In the genomic region with DNA sequence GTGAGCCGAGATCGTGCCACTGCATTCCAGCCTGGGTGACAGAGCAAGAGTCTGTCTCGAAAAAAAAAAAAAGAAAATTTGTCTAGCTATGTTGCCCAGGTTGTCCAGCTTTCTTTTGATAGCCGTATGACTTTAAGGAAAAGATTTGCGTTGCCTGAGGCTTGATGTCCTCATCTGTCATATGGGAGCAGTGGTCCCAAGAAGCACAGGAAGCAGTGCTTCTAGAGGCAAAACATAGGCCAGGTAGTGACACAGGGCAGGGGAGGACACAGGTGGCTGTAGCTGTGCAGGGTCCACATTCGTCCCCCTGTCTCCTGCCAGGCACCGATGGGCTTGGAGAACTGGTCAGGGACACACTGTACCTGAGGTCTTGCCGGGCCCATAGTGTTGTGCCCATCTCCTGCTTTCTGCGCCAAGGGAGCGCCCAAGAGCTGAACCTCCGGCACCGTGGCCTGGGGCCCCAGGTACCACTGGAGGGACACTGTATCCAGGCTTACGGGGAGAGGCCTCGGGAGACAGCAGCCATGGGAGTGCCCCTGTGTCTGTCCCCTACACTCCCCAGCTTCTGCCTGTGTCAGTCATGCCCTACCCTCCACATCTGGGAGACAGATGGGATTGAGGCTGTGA, we compare ENCODE assay signal across 28 cellular contexts. TPM values are rescaled to one million over a fixed set of nuclear protein-coding genes. Genes with fewer than 3 reads are reported as not detected.
"Had no signal": no experiment of that assay in that cellular context is flagged by ENCODE, and none has a peak within 500 bp of the region (broad histone marks: within the 10 kb centered on the region; RNA-seq: fewer than 3 reads in every experiment).

No MANE protein-coding gene starts in this region.

- H3K27ac ChIP-seq: adrenal gland, breast epithelium, SK-N-MC, VCaP had no signal

- H3K27me3 ChIP-seq: adrenal gland, breast epithelium, MG63 had no signal

- H3K9me3 Mint-ChIP-seq: activated CD4-positive, alpha-beta memory T cell treated with anti-CD3 and anti-CD28 coated beads for 36 hours; activated CD4-positive, alpha-beta T cell treated with anti-CD3 and anti-CD28 coated beads, Interleukin-2, amount 10 ng/mL, durations not matched to agents 7 days and 5 days; activated naive CD8-positive, alpha-beta T cell treated with anti-CD3 and anti-CD28 coated beads, Interleukin-2, amount 10 ng/mL, durations not matched to agents 7 days and 5 days; activated T-cell treated with anti-CD3 and anti-CD28 coated beads, Interleukin-2, amount 50 U/mL, for 4 hours; activated T-helper 17 cell treated with anti-CD3 and anti-CD28 coated beads, Interleukin-2, amount 50 U/mL, for 72 hours; T-cell had no signal

- H3K27ac Mint-ChIP-seq: activated CD4-positive, alpha-beta memory T cell treated with anti-CD3 and anti-CD28 coated beads for 36 hours; activated CD4-positive, alpha-beta T cell treated with anti-CD3 and anti-CD28 coated beads, Interleukin-2, amount 10 ng/mL, durations not matched to agents 7 days and 5 days; activated naive CD8-positive, alpha-beta T cell treated with anti-CD3 and anti-CD28 coated beads, Interleukin-2, amount 10 ng/mL, durations not matched to agents 7 days and 5 days; activated T-helper 17 cell treated with anti-CD3 and anti-CD28 coated beads, Interleukin-2, amount 50 U/mL, for 72 hours; T-cell had no signal

- H3K36me3 Mint-ChIP-seq: activated CD4-positive, alpha-beta memory T cell treated with anti-CD3 and anti-CD28 coated beads for 36 hours; activated naive CD8-positive, alpha-beta T cell treated with anti-CD3 and anti-CD28 coated beads, Interleukin-2, amount 10 ng/mL, durations not matched to agents 7 days and 5 days; T-cell had no signal

- H3K9me3 ChIP-seq: adrenal gland, breast epithelium, MG63 had no signal

- H3K36me3 ChIP-seq: adrenal gland, breast epithelium, MG63 had no signal

- H3K4me3 Mint-ChIP-seq: activated CD4-positive, alpha-beta memory T cell treated with anti-CD3 and anti-CD28 coated beads for 36 hours; activated CD4-positive, alpha-beta T cell treated with anti-CD3 and anti-CD28 coated beads, Interleukin-2, amount 10 ng/mL, durations not matched to agents 7 days and 5 days; activated naive CD8-positive, alpha-beta T cell treated with anti-CD3 and anti-CD28 coated beads, Interleukin-2, amount 10 ng/mL, durations not matched to agents 7 days and 5 days; activated T-cell treated with anti-CD3 and anti-CD28 coated beads, Interleukin-2, amount 50 U/mL, for 4 hours; activated T-helper 17 cell treated with anti-CD3 and anti-CD28 coated beads, Interleukin-2, amount 50 U/mL, for 72 hours; T-cell had no signal

- H3K4me3 ChIP-seq: adrenal gland, breast epithelium, MG63, SK-N-MC had no signal

- ATAC-seq: activated T-cell treated with anti-CD3 and anti-CD28 coated beads, Interleukin-2, amount 50 U/mL, for 4 hours; activated T-helper 17 cell treated with anti-CD3 and anti-CD28 coated beads, Interleukin-2, amount 50 U/mL, for 72 hours; Panc1; Right ventricle myocardium inferior; T-cell had no signal

- DNase-seq: activated CD4-positive, alpha-beta memory T cell treated with anti-CD3 and anti-CD28 coated beads for 36 hours; activated CD4-positive, alpha-beta T cell treated with anti-CD3 and anti-CD28 coated beads, Interleukin-2, amount 10 ng/mL, durations not matched to agents 7 days and 5 days; activated CD4-positive, CD25-positive, alpha-beta regulatory T cell; activated CD8-positive, alpha-beta memory T cell treated with anti-CD3 and anti-CD28 coated beads for 24 hours; activated gamma-delta T cell; activated naive CD4-positive, alpha-beta T cell treated with anti-CD3 and anti-CD28 coated beads, Interleukin-2, amount 50 U/mL, for 16 hours; activated naive CD8-positive, alpha-beta T cell treated with anti-CD3 and anti-CD28 coated beads, Interleukin-2, amount 10 ng/mL, durations not matched to agents 7 days and 5 days; activated T-cell treated with anti-CD3 and anti-CD28 coated beads, Interleukin-2, amount 50 U/mL, for 4 hours; adrenal gland; MG63; MV-4-11; NCI-H1694; NCI-H2029; NCI-H2107; NCI-H226; NCI-H526 treated with DMSO at 0.1 percent for 48 hours; NK-92 treated with Interleukin-12 subunit alpha and Interleukin-12 subunit beta, amount 100 ng/mL, for 24 hours; OCI-M1; RPMI8226; T-cell; T-helper 2 cell; T1000 had no signal

- H3K4me1 ChIP-seq: breast epithelium had no signal

RNA-seq across cellular contexts. Expression of gene LRRC74B, which starts 1.4 kb away (rescaled TPM):
- total RNA-seq: activated CD4-positive, alpha-beta memory T cell treated with anti-CD3 and anti-CD28 coated beads for 36 hours; activated CD4-positive, alpha-beta T cell treated with anti-CD3 and anti-CD28 coated beads, Interleukin-2, amount 10 ng/mL, durations not matched to agents 7 days and 5 days; activated naive CD8-positive, alpha-beta T cell treated with anti-CD3 and anti-CD28 coated beads, Interleukin-2, amount 10 ng/mL, durations not matched to agents 7 days and 5 days; activated T-cell treated with anti-CD3 and anti-CD28 coated beads, Interleukin-2, amount 50 U/mL, for 4 hours; activated T-helper 17 cell treated with anti-CD3 and anti-CD28 coated beads, Interleukin-2, amount 50 U/mL, for 72 hours; breast epithelium; Right ventricle myocardium inferior had no signal

RNA-seq across cellular contexts. Expression of gene SLC7A4, which starts 14.8 kb away (rescaled TPM):
- total RNA-seq: activated CD4-positive, alpha-beta memory T cell treated with anti-CD3 and anti-CD28 coated beads for 36 hours; activated T-helper 17 cell treated with anti-CD3 and anti-CD28 coated beads, Interleukin-2, amount 50 U/mL, for 72 hours had no signal

RNA-seq across cellular contexts. Expression of gene P2RX6, which starts 32.2 kb away (rescaled TPM):
- total RNA-seq: activated CD4-positive, alpha-beta memory T cell treated with anti-CD3 and anti-CD28 coated beads for 36 hours had no signal
